In the genomic region with DNA sequence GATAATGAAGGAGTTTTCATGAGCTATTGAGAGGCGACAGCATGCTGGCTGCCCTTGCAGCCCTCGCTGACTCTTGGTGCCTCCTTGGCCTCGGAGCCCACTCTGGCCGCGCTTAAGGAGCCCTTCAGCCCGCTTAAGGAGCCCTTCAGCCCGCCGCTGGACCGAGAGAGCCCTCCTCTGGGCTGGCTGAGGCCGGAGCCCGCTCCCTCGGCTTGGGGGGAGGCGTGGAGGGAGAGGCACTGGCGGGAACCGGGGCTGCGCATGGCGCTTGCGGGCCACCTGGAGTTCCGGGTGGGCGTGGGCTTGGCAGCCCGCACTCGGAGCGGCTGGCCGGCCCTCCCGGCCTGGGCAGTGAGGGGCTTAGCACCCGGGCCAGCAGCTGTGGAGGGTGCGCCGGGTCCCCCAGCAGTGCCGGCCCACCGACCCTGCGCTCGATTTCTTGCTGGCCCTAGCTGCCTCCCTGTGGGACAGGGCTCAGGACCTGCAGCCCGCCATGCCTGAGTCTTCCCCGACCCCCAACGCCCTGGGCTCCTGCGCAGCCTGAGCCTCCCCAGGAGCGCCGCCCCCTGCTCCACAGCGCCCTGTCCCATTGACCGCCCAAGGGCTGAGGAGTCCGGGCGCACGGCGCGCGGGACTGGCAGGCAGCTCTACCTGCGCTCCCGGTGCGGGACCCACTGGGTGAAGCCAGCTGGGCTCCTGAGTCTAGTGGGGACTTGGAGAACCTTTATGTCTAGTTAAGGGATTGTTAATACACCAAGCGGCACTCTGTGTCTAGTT, we compare ENCODE assay signal across 15 cellular contexts.
"Had no signal": no experiment of that assay in that cellular context is flagged by ENCODE, and none has a peak within 500 bp of the region (broad histone marks: within the 10 kb centered on the region; RNA-seq: fewer than 3 reads in every experiment).

No MANE protein-coding gene starts in this region.

- H3K4me3 ChIP-seq: esophagus squamous epithelium, psoas muscle, SJCRH30 had no signal

- ATAC-seq: activated CD8-positive, alpha-beta memory T cell treated with anti-CD3 and anti-CD28 coated beads, Interleukin-2, amount 10 ng/mL, durations not matched to agents 7 days and 5 days; foreskin keratinocyte; naive thymus-derived CD8-positive, alpha-beta T cell; psoas muscle had no signal

- H3K9me3 ChIP-seq: esophagus squamous epithelium, psoas muscle, SJCRH30, upper lobe of left lung had no signal

- H3K36me3 ChIP-seq: esophagus squamous epithelium, SJCRH30, upper lobe of left lung had no signal

- H3K27me3 ChIP-seq: foreskin keratinocyte, SJCRH30, upper lobe of left lung had no signal

- H3K27ac ChIP-seq: esophagus squamous epithelium, foreskin keratinocyte, psoas muscle, SJCRH30, upper lobe of left lung had no signal

- H3K4me1 ChIP-seq: esophagus squamous epithelium, psoas muscle, SJCRH30, upper lobe of left lung had no signal

- H3K4me1 Mint-ChIP-seq: activated CD8-positive, alpha-beta memory T cell treated with anti-CD3 and anti-CD28 coated beads, Interleukin-2, amount 10 ng/mL, durations not matched to agents 7 days and 5 days; activated naive CD8-positive, alpha-beta T cell treated with anti-CD3 and anti-CD28 coated beads for 36 hours; naive thymus-derived CD8-positive, alpha-beta T cell had no signal

- H3K9me3 Mint-ChIP-seq: activated naive CD8-positive, alpha-beta T cell treated with anti-CD3 and anti-CD28 coated beads for 36 hours; activated T-cell treated with anti-CD3 and anti-CD28 coated beads, Interleukin-2, amount 50 U/mL, for 24 hours; T-helper 2 cell treated with Interferon-gamma antibody and Interleukin-4, amounts not matched to agents 5 μg/mL and 100 μg/mL, for 36 hours had no signal

- H3K36me3 Mint-ChIP-seq: activated CD8-positive, alpha-beta memory T cell treated with anti-CD3 and anti-CD28 coated beads, Interleukin-2, amount 10 ng/mL, durations not matched to agents 7 days and 5 days; activated naive CD8-positive, alpha-beta T cell treated with anti-CD3 and anti-CD28 coated beads for 36 hours; naive thymus-derived CD8-positive, alpha-beta T cell had no signal

- H3K27ac Mint-ChIP-seq: activated CD8-positive, alpha-beta memory T cell treated with anti-CD3 and anti-CD28 coated beads, Interleukin-2, amount 10 ng/mL, durations not matched to agents 7 days and 5 days; activated naive CD8-positive, alpha-beta T cell treated with anti-CD3 and anti-CD28 coated beads for 36 hours; activated T-cell treated with anti-CD3 and anti-CD28 coated beads, Interleukin-2, amount 50 U/mL, for 24 hours; naive thymus-derived CD8-positive, alpha-beta T cell; T-helper 2 cell treated with Interferon-gamma antibody and Interleukin-4, amounts not matched to agents 5 μg/mL and 100 μg/mL, for 36 hours had no signal

- DNase-seq: activated CD4-positive, alpha-beta T cell treated with anti-CD3 and anti-CD28 coated beads, Interleukin-2, amount 50 U/mL, for 4 hours; activated CD4-positive, CD25-positive, alpha-beta regulatory T cell treated with anti-CD3 and anti-CD28 coated beads, Interleukin-2, amount 50 U/mL, for 72 hours; activated CD8-positive, alpha-beta memory T cell treated with anti-CD3 and anti-CD28 coated beads, Interleukin-2, amount 10 ng/mL, durations not matched to agents 7 days and 5 days; activated effector memory CD4-positive, alpha-beta T cell treated with anti-CD3 and anti-CD28 coated beads, Interleukin-2, amount 50 U/mL, for 16 hours; activated naive CD8-positive, alpha-beta T cell treated with anti-CD3 and anti-CD28 coated beads for 36 hours; activated T-cell treated with anti-CD3 and anti-CD28 coated beads, Interleukin-2, amount 50 U/mL, for 24 hours; esophagus squamous epithelium; foreskin keratinocyte; naive thymus-derived CD8-positive, alpha-beta T cell; occipital lobe; psoas muscle; SJCRH30; stimulated activated CD4-positive, alpha-beta T cell treated with anti-CD3 and anti-CD28 coated beads, Interleukin-4, amount 100 ng/mL, for 4 hours had no signal

- H3K4me3 Mint-ChIP-seq: activated CD8-positive, alpha-beta memory T cell treated with anti-CD3 and anti-CD28 coated beads, Interleukin-2, amount 10 ng/mL, durations not matched to agents 7 days and 5 days; activated naive CD8-positive, alpha-beta T cell treated with anti-CD3 and anti-CD28 coated beads for 36 hours; activated T-cell treated with anti-CD3 and anti-CD28 coated beads, Interleukin-2, amount 50 U/mL, for 24 hours; naive thymus-derived CD8-positive, alpha-beta T cell; T-helper 2 cell treated with Interferon-gamma antibody and Interleukin-4, amounts not matched to agents 5 μg/mL and 100 μg/mL, for 36 hours had no signal
